Comparison of ENCODE assay signal across 8 cellular contexts in the genomic region with DNA sequence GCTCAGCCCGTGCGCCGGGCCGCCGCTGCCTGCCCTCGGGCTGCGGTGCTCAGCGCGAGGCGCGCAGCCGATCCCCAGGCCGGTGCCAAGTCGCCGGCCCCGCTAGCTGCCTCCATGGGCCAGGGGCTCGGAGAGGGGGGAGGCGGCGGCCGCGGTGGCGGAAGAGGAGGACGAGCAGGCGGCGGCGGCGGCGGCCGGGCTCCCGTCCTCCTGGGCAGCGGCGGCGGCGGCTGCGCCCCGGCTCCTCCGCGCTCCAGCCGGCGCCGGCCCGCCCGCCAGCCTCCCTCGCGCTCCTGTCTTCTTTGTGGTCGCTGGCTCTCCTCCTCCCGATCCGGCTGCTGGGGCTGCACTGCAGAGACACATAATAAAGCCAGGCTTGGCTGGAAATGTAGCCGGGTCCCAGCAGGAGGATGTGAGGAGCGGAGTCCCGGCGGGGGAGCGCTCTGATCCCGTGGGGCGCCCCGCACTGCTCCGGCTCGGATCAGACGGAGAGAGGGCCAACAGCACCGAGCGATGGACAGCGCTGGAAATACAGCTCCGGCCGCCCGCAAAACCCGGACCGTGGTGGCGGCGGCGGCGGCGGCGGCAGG. TPM values are rescaled to one million over a fixed set of nuclear protein-coding genes. Genes with fewer than 3 reads are reported as not detected.
A peak's percentile ranks its signal among the peaks of the same experiment; 100 is the strongest.
DNase-seq lines count a peak whose midpoint lies in the region; ATAC-seq lines count a peak whose summit lies in the region.

No MANE protein-coding gene starts in this region.

- ATAC-seq in Right ventricle myocardium superior (ENCODE audit: poor library complexity): peak; percentile 54
- no peak for ATAC-seq in HG02763 (IDR thresholded peaks at IDR 0.05; ENCODE audit: unreplicated experiment)
- no peak for ATAC-seq in HG02610 (IDR thresholded peaks at IDR 0.05; ENCODE audit: unreplicated experiment)

- intact Hi-C loops in Right ventricle myocardium superior (cut with DNase I): no loop called here

- DNase-seq in stimulated activated CD4-positive, alpha-beta T cell treated with anti-CD3 and anti-CD28 coated beads, Interleukin-12 subunit alpha, Interleukin-12 subunit beta, amount 100 ng/mL, for 4 hours: peak; percentile 13
- no peak for DNase-seq in stimulated activated CD4-positive, alpha-beta T cell treated with anti-CD3 and anti-CD28 coated beads, Interleukin-1b, Interleukin-23, amount 100 ng/mL, for 48 hours
- peak; percentile 9 to 72 for DNase-seq in NCI-H526 (lab: John Stamatoyannopoulos, UW)
- DNase-seq in amniotic epithelial cell (ENCODE audit: low read depth): peak; percentile 66
- DNase-seq in Right ventricle myocardium superior: peak; percentile 87
- peak; percentile 43 for DNase-seq in occipital lobe (lab: John Stamatoyannopoulos, UW)

RNA-seq across cellular contexts. Expression of a gene that starts 0.9 kb away (rescaled TPM):
- 8.4 TPM for total RNA-seq in Right ventricle myocardium superior
- total RNA-seq in occipital lobe: 4.7 TPM
